Comparison of ENCODE assay signal across 25 cellular contexts in genomic region chr6:106451419-106451818, GRCh38.
DNase-seq lines count a peak whose midpoint lies in the region; ATAC-seq, FAIRE-seq and TF ChIP-seq lines count a peak whose summit lies in the region.
"Had no signal": no experiment of that assay in that cellular context is flagged by ENCODE, and none has a peak within 500 bp of the region (broad histone marks: within the 10 kb centered on the region; RNA-seq: fewer than 3 reads in every experiment).

No MANE protein-coding gene starts in this region.

- H3K27me3 ChIP-seq in SK-N-SH (ENCODE audit: insufficient read depth) (no peaks in the 10 kb centered on the region), bronchial epithelial cell (ENCODE audit: control insufficient read depth, insufficient read depth, low read length) (no peaks in the 10 kb centered on the region), subcutaneous abdominal adipose tissue (ENCODE audit: control insufficient read depth in 5 of 5, insufficient read depth in 4 of 5, low read length in 5 of 5) (no peaks in the 10 kb centered on the region)

- H3K79me2 ChIP-seq in SK-N-SH (ENCODE audit: insufficient read depth), result no peaks in the 10 kb centered on the region

- H2AFZ ChIP-seq in SK-N-SH (ENCODE audit: low read depth), result peak overlapping the region; percentile 36
- H2AFZ ChIP-seq: GM23338 had no signal

- WGBS in SK-N-SH (ENCODE audit: low lambda C conversion rate), result 28% methylated on average over 7 of the region's 7 CpGs

- H3K9me3 ChIP-seq in SK-N-SH (no peaks in the 10 kb centered on the region), subcutaneous abdominal adipose tissue (ENCODE audit: control insufficient read depth in 5 of 5, low read length in 5 of 5) (no peaks in the 10 kb centered on the region)
- H3K9me3 ChIP-seq: esophagus muscularis mucosa, SJSA1 had no signal

- no peaks in the 10 kb centered on the region for H4K20me1 ChIP-seq in SK-N-SH (ENCODE audit: insufficient read depth)

- H3K4me1 ChIP-seq in SK-N-SH (ENCODE audit: control insufficient read depth in 1 of 2, insufficient read depth in 2 of 2, low read depth in 1 of 2, low read length in 1 of 2) (peaks cover 0 to 4% of the 10 kb centered on the region in 2 experiments; a peak in 1 of 4 replicates), subcutaneous abdominal adipose tissue (ENCODE audit: control insufficient read depth in 5 of 5, insufficient read depth in 5 of 5, low read length in 5 of 5) (peaks cover 0 to 31% (median 22%) of the 10 kb centered on the region in 5 donors)
- H3K4me1 ChIP-seq: esophagus muscularis mucosa had no signal

- H3K4me2 ChIP-seq in SK-N-SH, result peak overlapping the region; percentile 13; the same call in 1 of the 2 replicates
- H3K4me2 ChIP-seq: GM23338 had no signal

- TF ChIP-seq CTCF in SK-N-SH (IDR thresholded peaks at IDR 0.05) (no peak), bronchial epithelial cell (IDR thresholded peaks at IDR 0.05; ENCODE audit: insufficient read depth, low read length, severe bottlenecking) (no peak), fibroblast of the aortic adventitia (IDR thresholded peaks at IDR 0.05; ENCODE audit: insufficient read depth, low read length) (no peak)

- H3K9ac ChIP-seq in SK-N-SH, result no peak overlapping the region
- peak overlapping the region in 2 of 5 donors; percentile 71 to 80 for H3K9ac ChIP-seq in subcutaneous abdominal adipose tissue (ENCODE audit: low read length in 5 of 5)

- no peaks in the 10 kb centered on the region for H3K36me3 ChIP-seq in SK-N-SH (replicated peaks in 1 of 2; ENCODE audit: control insufficient read depth in 1 of 2, insufficient read depth in 2 of 2, low read length in 1 of 2)
- no peaks in the 10 kb centered on the region for H3K36me3 ChIP-seq in bronchial epithelial cell (ENCODE audit: control insufficient read depth, insufficient read depth, low read length)
- H3K36me3 ChIP-seq in subcutaneous abdominal adipose tissue (ENCODE audit: control insufficient read depth in 5 of 5, insufficient read depth in 5 of 5, low read length in 5 of 5), result no peaks in the 10 kb centered on the region
- H3K36me3 ChIP-seq: esophagus muscularis mucosa, SJSA1 had no signal

- ATAC-seq in left lobe of liver (no peak), HG03439 (IDR thresholded peaks at IDR 0.05; ENCODE audit: unreplicated experiment) (no peak)
- ATAC-seq: effector memory CD8-positive, alpha-beta T cell; GM12878; GM23338; right cardiac atrium had no signal

- H3K27ac ChIP-seq in SK-N-SH (ENCODE audit: low read depth in 2 of 2, low read length in 1 of 2) (peak overlapping the region in 1 of 2 experiments; percentile 57; a peak in 2 of 4 replicates), subcutaneous abdominal adipose tissue (ENCODE audit: low read depth, low read length) (peak overlapping the region; percentile 91)
- H3K27ac ChIP-seq: C4-2B, esophagus muscularis mucosa, SJSA1 had no signal

- H3K4me3 ChIP-seq in SK-N-SH (ENCODE audit: low read depth in 2 of 2, low read length in 1 of 2) (no peak overlapping the region), bronchial epithelial cell (ENCODE audit: low read depth, low read length) (no peak overlapping the region), fibroblast of the aortic adventitia (ENCODE audit: low read depth, low read length) (no peak overlapping the region), subcutaneous abdominal adipose tissue (ENCODE audit: low read depth in 1 of 5, low read length in 5 of 5) (no peak overlapping the region)
- H3K4me3 ChIP-seq: esophagus muscularis mucosa, GM12878, GM23338, lung, SJSA1 had no signal

- CTCF ChIA-PET in SK-N-SH (lab: Yijun Ruan, JAX), result interaction anchor here (0.7 to 3.4 kb wide), 6 partner anchors 11 to 528 kb away, joined by 3 to 16 read pairs (median 3); partner anchors contain the start of gene CRYBG1

- no peak for FAIRE-seq in bronchial epithelial cell (lab: Jason Lieb, UNC)
- FAIRE-seq: GM12878 had no signal

- TF ChIP-seq RAD21 in SK-N-SH (IDR thresholded peaks at IDR 0.05; ENCODE audit: low read length), result no peak

- DNase-seq in SK-N-SH (no peak), bronchial epithelial cell (ENCODE audit: low read depth) (peak; percentile 43), fibroblast of the aortic adventitia (ENCODE audit: low read depth) (peak; percentile 73), NCI-H69 (lab: John Stamatoyannopoulos, UW) (no peak), left lobe of liver (ENCODE audit: low spot score) (no peak)
- DNase-seq: activated CD4-positive, alpha-beta memory T cell treated with anti-CD3 and anti-CD28 coated beads for 36 hours; activated CD8-positive, alpha-beta memory T cell treated with anti-CD3 and anti-CD28 coated beads, Interleukin-2, amount 50 U/mL, for 4 hours; aorta; effector memory CD8-positive, alpha-beta T cell; glutamatergic neuron; Kasumi-1; NCI-H146; NCI-H446 treated with DMSO at 0.1 percent for 48 hours; right cardiac atrium; stimulated activated CD4-positive, alpha-beta T cell treated with anti-CD3 and anti-CD28 coated beads, Interleukin-2, amount 100 ng/mL, for 48 hours; substantia nigra; T-helper 1 cell had no signal

- peaks cover 6% of the 10 kb centered on the region for H3F3A ChIP-seq in SK-N-SH (replicated peaks; ENCODE audit: insufficient read depth)

- no peaks in the 10 kb centered on the region for H3K9me2 ChIP-seq in SK-N-SH

- POLR2A ChIA-PET in SK-N-SH (lab: Yijun Ruan, JAX), result no interaction called here

- 0 out of 4 replicates have a peak, but pooled peaks of 1 of the 2 experiments have one; percentile 37 for TF ChIP-seq EP300 in SK-N-SH (IDR thresholded peaks at IDR 0.05; ENCODE audit: borderline replicate concordance in 1 of 2, low read depth in 1 of 2, low read length in 1 of 2)

TF ChIP-seq in SK-N-SH, 30 proteins besides CTCF, POLR2A, EP300 and RAD21:
- TF ChIP-seq REST (IDR thresholded peaks at IDR 0.05; ENCODE audit: low read depth, low read length) (no peak), NFIC (IDR thresholded peaks at IDR 0.05; ENCODE audit: borderline replicate concordance) (0 out of 2 replicates have a peak, but pooled peaks have one; percentile 19), PBX3 (IDR thresholded peaks at IDR 0.05) (peak; percentile 44), GABPA (IDR thresholded peaks at IDR 0.05; ENCODE audit: low read depth) (no peak), JUND (IDR thresholded peaks at IDR 0.05) (peak; percentile 41; the same call in 1 of the 2 replicates), FOSL2 (IDR thresholded peaks at IDR 0.05; ENCODE audit: borderline replicate concordance, low read depth) (peak; percentile 59), MEF2A (IDR thresholded peaks at IDR 0.05; ENCODE audit: borderline replicate concordance, low read depth) (peak; percentile 37; the same call in 1 of the 2 replicates), MXI1 (IDR thresholded peaks at IDR 0.05; ENCODE audit: low read depth, low read length) (no peak), ZBTB33 (IDR thresholded peaks at IDR 0.05; ENCODE audit: borderline replicate concordance, low read depth) (no peak), TCF12 (IDR thresholded peaks at IDR 0.05) (no peak; the same call in 1 of the 2 replicates)

Comparison
In these comparisons a context has a peak if more than half of its experiments do, and no peak if none do; other contexts are left out.
1. DNase-seq: peak in bronchial epithelial cell (single experiment) and fibroblast of the aortic adventitia (single experiment); none in SK-N-SH (single experiment), NCI-H69 (single experiment) and left lobe of liver (single experiment).